ENCODE assay signal across 2 cellular contexts in the genomic region with DNA sequence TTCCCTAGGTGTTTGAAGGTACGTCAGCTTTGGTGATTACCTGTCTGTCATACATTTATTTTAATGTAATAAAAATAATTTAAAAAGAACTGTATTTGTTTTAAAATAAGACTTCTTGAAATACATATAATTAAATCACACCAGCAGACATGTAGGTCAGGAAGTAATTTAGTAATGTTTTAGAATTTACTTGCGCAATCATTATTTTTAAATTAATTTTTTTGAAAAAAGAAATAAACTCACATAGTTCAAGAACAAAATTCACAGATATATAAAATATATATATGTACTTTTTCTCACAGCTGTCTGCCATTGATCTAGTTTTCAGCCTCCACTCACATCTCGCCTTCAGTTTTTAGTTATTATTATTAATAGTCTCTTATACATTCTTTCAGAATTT.
TF ChIP-seq lines count a peak whose summit lies in the region.

No MANE protein-coding gene starts in this region.

TF ChIP-seq in HepG2, 621 proteins besides CTCF, POLR2A, EP300 and RAD21:
- no peak for TF ChIP-seq ZNF451 (CRISPR knock-in tag; IDR thresholded peaks at IDR 0.05)
- no peak for TF ChIP-seq ZMYM4 (CRISPR knock-in tag; IDR thresholded peaks at IDR 0.05)
- TF ChIP-seq XRCC5 (optimal IDR thresholded peaks at IDR 0.05; ENCODE audit: low read length): no peak
- peak; percentile 19; the same call in 1 of the 2 replicates for TF ChIP-seq CEBPB (IDR thresholded peaks at IDR 0.05; ENCODE audit: borderline replicate concordance, low read depth, low read length)
- no peak for TF ChIP-seq ZNF232 (CRISPR knock-in tag; IDR thresholded peaks at IDR 0.05; ENCODE audit: borderline replicate concordance)
- no peak for TF ChIP-seq NFIC (IDR thresholded peaks at IDR 0.05; ENCODE audit: low read length)
- TF ChIP-seq, protein P1, sequence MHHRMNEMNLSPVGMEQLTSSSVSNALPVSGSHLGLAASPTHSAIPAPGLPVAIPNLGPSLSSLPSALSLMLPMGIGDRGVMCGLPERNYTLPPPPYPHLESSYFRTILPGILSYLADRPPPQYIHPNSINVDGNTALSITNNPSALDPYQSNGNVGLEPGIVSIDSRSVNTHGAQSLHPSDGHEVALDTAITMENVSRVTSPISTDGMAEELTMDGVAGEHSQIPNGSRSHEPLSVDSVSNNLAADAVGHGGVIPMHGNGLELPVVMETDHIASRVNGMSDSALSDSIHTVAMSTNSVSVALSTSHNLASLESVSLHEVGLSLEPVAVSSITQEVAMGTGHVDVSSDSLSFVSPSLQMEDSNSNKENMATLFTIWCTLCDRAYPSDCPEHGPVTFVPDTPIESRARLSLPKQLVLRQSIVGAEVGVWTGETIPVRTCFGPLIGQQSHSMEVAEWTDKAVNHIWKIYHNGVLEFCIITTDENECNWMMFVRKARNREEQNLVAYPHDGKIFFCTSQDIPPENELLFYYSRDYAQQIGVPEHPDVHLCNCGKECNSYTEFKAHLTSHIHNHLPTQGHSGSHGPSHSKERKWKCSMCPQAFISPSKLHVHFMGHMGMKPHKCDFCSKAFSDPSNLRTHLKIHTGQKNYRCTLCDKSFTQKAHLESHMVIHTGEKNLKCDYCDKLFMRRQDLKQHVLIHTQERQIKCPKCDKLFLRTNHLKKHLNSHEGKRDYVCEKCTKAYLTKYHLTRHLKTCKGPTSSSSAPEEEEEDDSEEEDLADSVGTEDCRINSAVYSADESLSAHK (CRISPR knock-in tag; IDR thresholded peaks at IDR 0.05; ENCODE audit: borderline replicate concordance): no peak
- TF ChIP-seq SIN3A (IDR thresholded peaks at IDR 0.05; ENCODE audit: borderline replicate concordance, low read depth, low read length): no peak
- no peak for TF ChIP-seq SMARCE1 (IDR thresholded peaks at IDR 0.05; ENCODE audit: borderline replicate concordance)

TF ChIP-seq in K562, 482 proteins besides CTCF, POLR2A, EP300 and RAD21:
- TF ChIP-seq FOXK2 (conservative IDR thresholded peaks at IDR 0.05 in 1 of 2, IDR thresholded peaks at IDR 0.05 in 1 of 2; ENCODE audit: low read depth in 2 of 2): no peak
- no peak for TF ChIP-seq MIER1 (IDR thresholded peaks at IDR 0.05; ENCODE audit: low read depth)
- TF ChIP-seq CEBPB (tag; IDR thresholded peaks at IDR 0.05): 0 out of 2 replicates have a peak, but pooled peaks have one; percentile 8
- TF ChIP-seq CEBPG (CRISPR knock-in tag; IDR thresholded peaks at IDR 0.05): no peak
- TF ChIP-seq CEBPG (tag; conservative IDR thresholded peaks at IDR 0.05 in 1 of 2, IDR thresholded peaks at IDR 0.05 in 1 of 2): peak in 1 of 2 experiments; percentile 57; a peak in 2 of 4 replicates
- no peak for TF ChIP-seq SMARCA4 (IDR thresholded peaks at IDR 0.05)
